29 cellular contexts compared by ENCODE assay signal in the genomic region with DNA sequence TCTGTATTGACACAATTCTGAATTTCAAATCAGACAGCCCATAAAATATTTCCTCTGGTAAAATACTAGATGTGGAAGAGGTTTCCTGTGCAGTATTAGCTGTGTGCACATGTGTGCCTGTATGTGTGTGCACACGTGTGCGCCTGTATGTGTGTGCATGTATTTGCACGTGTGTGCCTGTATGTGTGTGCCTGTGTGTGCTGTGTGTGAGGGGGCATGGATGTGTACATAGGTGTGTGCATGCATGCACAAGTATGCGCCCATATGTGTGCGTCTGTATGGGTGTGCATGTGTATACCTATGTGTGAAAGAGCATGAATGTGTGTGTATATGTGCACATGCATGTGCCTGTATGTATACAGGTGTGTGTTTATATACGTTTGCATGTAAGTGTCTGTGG.
"Had no signal": no experiment of that assay in that cellular context is flagged by ENCODE, and none has a peak within 500 bp of the region (broad histone marks: within the 10 kb centered on the region; RNA-seq: fewer than 3 reads in every experiment).

No MANE protein-coding gene starts in this region.

- H3K4me1 Mint-ChIP-seq: natural killer cell; nephron; stimulated activated naive B cell treated with anti-CD40 and anti-IgM and Interleukin-4, amounts not matched to agents 10 μg/mL and 1 μg/mL and 100 μg/mL, for 72 hours had no signal

- DNase-seq: naive thymus-derived CD4-positive, alpha-beta T cell; natural killer cell; occipital lobe; ovary; posterior cingulate gyrus; psoas muscle; right cardiac atrium; spleen; stimulated activated CD4-positive, alpha-beta T cell treated with anti-CD3 and anti-CD28 coated beads, Interleukin-12 subunit alpha, Interleukin-12 subunit beta, amount 100 ng/mL, for 4 hours; stimulated activated CD4-positive, alpha-beta T cell treated with anti-CD3 and anti-CD28 coated beads, Interleukin-1b, Interleukin-23, amount 100 ng/mL, for 48 hours; stimulated activated CD4-positive, alpha-beta T cell treated with anti-CD3 and anti-CD28 coated beads, Interleukin-4, amount 100 ng/mL, for 1 hour; stimulated activated CD4-positive, alpha-beta T cell treated with anti-CD3 and anti-CD28 coated beads, Interleukin-4, amount 100 ng/mL, for 4 hours; stimulated activated CD8-positive, alpha-beta memory T cell treated with anti-CD3 and anti-CD28 coated beads, Interleukin-4, amount 100 ng/mL, for 48 hours; stimulated activated naive B cell treated with anti-CD40 and anti-IgM and Interleukin-4, amounts not matched to agents 10 μg/mL and 1 μg/mL and 100 μg/mL, for 72 hours; stimulated activated naive CD4-positive, alpha-beta T cell treated with Interleukin-2 at 50 U/mL for 16 hours; stomach; thyroid gland had no signal

- H3K9ac ChIP-seq: parathyroid adenoma had no signal

- H3K4me3 ChIP-seq: ovary, psoas muscle, skin epidermis, smooth muscle cell, spleen, stomach, thoracic aorta, thyroid gland, tibial nerve, vagina had no signal

- H3K36me3 ChIP-seq: ovary, spleen, stomach, thoracic aorta, thyroid gland, tibial nerve, vagina had no signal

- H3K36me3 Mint-ChIP-seq: naive thymus-derived CD4-positive, alpha-beta T cell; natural killer cell; stimulated activated naive B cell treated with anti-CD40 and anti-IgM and Interleukin-4, amounts not matched to agents 10 μg/mL and 1 μg/mL and 100 μg/mL, for 72 hours; type B pancreatic cell had no signal

- H3K9me3 Mint-ChIP-seq: naive thymus-derived CD4-positive, alpha-beta T cell; natural killer cell; stimulated activated naive B cell treated with anti-CD40 and anti-IgM and Interleukin-4, amounts not matched to agents 10 μg/mL and 1 μg/mL and 100 μg/mL, for 72 hours; stimulated activated naive CD8-positive, alpha-beta T cell treated with anti-CD3 and anti-CD28 coated beads, Interleukin-15, Interleukin-2, amounts not matched to agents 100 ng/mL and 50 ng/mL, for 24 hours had no signal

- H3K4me1 ChIP-seq: parathyroid adenoma, psoas muscle, spleen, stomach, thyroid gland, tibial nerve, vagina had no signal

- ATAC-seq: naive thymus-derived CD4-positive, alpha-beta T cell; natural killer cell; psoas muscle; right cardiac atrium; sciatic nerve; stimulated activated naive B cell treated with anti-CD40 and anti-IgM and Interleukin-4, amounts not matched to agents 10 μg/mL and 1 μg/mL and 100 μg/mL, for 72 hours had no signal

- H3K27ac Mint-ChIP-seq: natural killer cell; nephron; progenitor cell of endocrine pancreas; stimulated activated naive B cell treated with anti-CD40 and anti-IgM and Interleukin-4, amounts not matched to agents 10 μg/mL and 1 μg/mL and 100 μg/mL, for 72 hours; stimulated activated naive CD8-positive, alpha-beta T cell treated with anti-CD3 and anti-CD28 coated beads, Interleukin-15, Interleukin-2, amounts not matched to agents 100 ng/mL and 50 ng/mL, for 24 hours; type B pancreatic cell had no signal

- H3K9me3 ChIP-seq: ovary, psoas muscle, spleen, stomach, thoracic aorta, thyroid gland, tibial nerve, vagina had no signal

- H3K27ac ChIP-seq: ovary, parathyroid adenoma, psoas muscle, skin epidermis, stomach, thoracic aorta, thyroid gland, tibial nerve, vagina had no signal

- FAIRE-seq: urothelium cell line had no signal

- H3K4me3 Mint-ChIP-seq: naive thymus-derived CD4-positive, alpha-beta T cell; natural killer cell; nephron; stimulated activated naive B cell treated with anti-CD40 and anti-IgM and Interleukin-4, amounts not matched to agents 10 μg/mL and 1 μg/mL and 100 μg/mL, for 72 hours; stimulated activated naive CD8-positive, alpha-beta T cell treated with anti-CD3 and anti-CD28 coated beads, Interleukin-15, Interleukin-2, amounts not matched to agents 100 ng/mL and 50 ng/mL, for 24 hours; type B pancreatic cell had no signal

- H3K4me2 ChIP-seq: smooth muscle cell had no signal

- H3K27me3 ChIP-seq: ovary, spleen, stomach, thyroid gland, tibial nerve, vagina had no signal

- H3K79me2 ChIP-seq: parathyroid adenoma had no signal

- H2AFZ ChIP-seq: parathyroid adenoma had no signal
